In the genomic region with DNA sequence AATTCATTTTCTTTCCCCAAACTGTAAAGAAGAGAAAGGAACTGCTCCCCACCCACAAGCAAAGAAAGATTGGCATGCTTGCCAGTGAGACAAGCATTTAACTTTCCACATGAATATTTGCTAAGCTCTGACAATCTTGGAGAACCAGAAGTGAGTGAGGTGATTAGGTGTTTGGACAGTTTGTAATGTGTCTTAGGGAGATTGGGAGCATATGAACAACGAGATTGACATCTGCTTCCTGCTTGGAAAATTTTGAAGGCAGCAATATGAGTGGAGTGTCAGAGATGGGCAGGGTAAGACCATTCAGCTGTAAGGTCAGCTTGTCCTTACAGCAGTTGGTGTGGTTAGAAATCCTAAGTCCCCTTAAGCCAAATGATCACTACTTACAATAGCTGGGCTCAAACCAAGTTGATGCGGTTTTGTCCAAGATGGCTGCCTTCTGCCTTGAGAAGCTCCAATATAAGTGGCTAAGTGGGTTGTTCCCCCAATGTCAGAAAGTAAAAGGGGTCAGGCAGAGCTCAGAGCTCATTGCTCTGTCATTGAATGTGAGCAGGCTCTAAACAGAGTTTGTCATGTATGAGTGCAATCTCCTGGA, we compare ENCODE assay signal across 24 cellular contexts. TPM values are rescaled to one million over a fixed set of nuclear protein-coding genes. Genes with fewer than 3 reads are reported as not detected.
"Had no signal": no experiment of that assay in that cellular context is flagged by ENCODE, and none has a peak within 500 bp of the region (broad histone marks: within the 10 kb centered on the region; RNA-seq: fewer than 3 reads in every experiment).

No MANE protein-coding gene starts in this region.

- H3K4me1 ChIP-seq: psoas muscle, transverse colon, vagina had no signal

- H3K4me3 ChIP-seq: ovary, psoas muscle, skin epidermis, transverse colon, vagina had no signal

- H3K36me3 ChIP-seq: ovary, transverse colon, vagina had no signal

- H3K27me3 ChIP-seq: ovary, transverse colon, vagina had no signal

- H3K27ac ChIP-seq: ovary, psoas muscle, skin epidermis, transverse colon, vagina had no signal

- ATAC-seq: activated CD8-positive, alpha-beta T cell treated with anti-CD3 and anti-CD28 coated beads for 36 hours; activated T-helper 17 cell treated with anti-CD3 and anti-CD28 coated beads, Interleukin-2, amount 50 U/mL, for 72 hours; left lobe of liver; psoas muscle; right cardiac atrium; stimulated activated naive CD8-positive, alpha-beta T cell treated with anti-CD3 and anti-CD28 coated beads, Interleukin-15, Interleukin-2, amounts not matched to agents 100 U/mL and 50 U/mL, for 24 hours had no signal

- H3K9me3 ChIP-seq: ovary, psoas muscle, transverse colon, vagina had no signal

- DNase-seq: activated CD4-positive, alpha-beta T cell treated with anti-CD3 and anti-CD28 coated beads, Interleukin-2, amount 10 ng/mL, durations not matched to agents 24 days and 14 days; activated CD4-positive, CD25-positive, alpha-beta regulatory T cell; activated CD8-positive, alpha-beta T cell treated with anti-CD3 and anti-CD28 coated beads for 36 hours; activated naive CD4-positive, alpha-beta T cell; activated naive CD8-positive, alpha-beta T cell treated with anti-CD3 and anti-CD28 coated beads, Interleukin-2, amount 10 ng/mL, durations not matched to agents 7 days and 5 days; activated T-cell treated with anti-CD3 and anti-CD28 coated beads, Interleukin-2, amount 50 U/mL, for 1 hour; amygdala; hypothalamus; kidney; midbrain; ovary; psoas muscle; right cardiac atrium; stimulated activated naive CD8-positive, alpha-beta T cell treated with anti-CD3 and anti-CD28 coated beads, Interleukin-15, Interleukin-2, amounts not matched to agents 100 U/mL and 50 U/mL, for 24 hours; substantia nigra; transverse colon had no signal

- FAIRE-seq: frontal cortex, kidney, TTC549 had no signal

RNA-seq across cellular contexts. Expression of gene GALNT5, which starts 36.0 kb away (rescaled TPM):
- total RNA-seq: activated CD4-positive, alpha-beta T cell treated with anti-CD3 and anti-CD28 coated beads, Interleukin-2, amount 10 ng/mL, durations not matched to agents 24 days and 14 days; activated CD8-positive, alpha-beta T cell treated with anti-CD3 and anti-CD28 coated beads for 36 hours; activated naive CD8-positive, alpha-beta T cell treated with anti-CD3 and anti-CD28 coated beads, Interleukin-2, amount 10 ng/mL, durations not matched to agents 7 days and 5 days; dermis microvascular lymphatic vessel endothelial cell; T-helper 2 cell treated with Interferon-gamma antibody and Interleukin-4, amounts not matched to agents 100 ng/mL and 5 ng/mL, for 36 hours had no signal
